ENCODE assay signal across 19 cellular contexts in genomic region chr16:84464116-84464515, GRCh38.
"Had no signal": no experiment of that assay in that cellular context is flagged by ENCODE, and none has a peak within 500 bp of the region (broad histone marks: within the 10 kb centered on the region; RNA-seq: fewer than 3 reads in every experiment).

No MANE protein-coding gene starts in this region.

- H3K36me3 ChIP-seq: adrenal gland, right lobe of liver had no signal

- H3K4me1 ChIP-seq: adrenal gland, body of pancreas, right lobe of liver, transverse colon, uterus had no signal

- ATAC-seq: activated naive CD4-positive, alpha-beta T cell treated with anti-CD3 and anti-CD28 coated beads, Interleukin-2, amount 50 U/mL, for 72 hours; body of pancreas; left ventricle myocardium superior; mucosa of descending colon; natural killer cell treated with Interleukin-12 subunit alpha and Interleukin-12 subunit beta and Interleukin-15 and Interleukin-18, amount 100 ng/mL, for 72 hours; right lobe of liver; stimulated activated memory B cell treated with anti-CD40 and anti-IgM and Interleukin-4, amounts not matched to agents 10 μg/mL and 1 μg/mL and 100 μg/mL, for 72 hours; stimulated activated naive CD8-positive, alpha-beta T cell treated with anti-CD3 and anti-CD28 coated beads, Interleukin-15, amount 100 ng/mL, for 72 hours had no signal

- DNase-seq: activated B cell treated with CpG ODN at 0.5 μM for 24 hours; activated CD4-positive, alpha-beta T cell treated with anti-CD3 and anti-CD28 coated beads for 4 hours; activated CD4-positive, alpha-beta T cell treated with anti-CD3 and anti-CD28 coated beads, Interleukin-2, amount 50 U/mL, for 4 hours; dermis blood vessel endothelial cell; effector CD4-positive, alpha-beta T cell; left ventricle myocardium superior; mucosa of descending colon; stimulated activated CD4-positive, alpha-beta T cell treated with anti-CD3 and anti-CD28 coated beads, Interleukin-4, amount 100 ng/mL, for 24 hours; stimulated activated naive CD8-positive, alpha-beta T cell treated with anti-CD3 and anti-CD28 coated beads, Interleukin-15, amount 100 ng/mL, for 72 hours; T-helper 1 cell; transverse colon had no signal

- H3K9me3 ChIP-seq: adrenal gland, right lobe of liver had no signal

- H3K4me3 ChIP-seq: adrenal gland, body of pancreas, mucosa of descending colon, right lobe of liver, skin epidermis, transverse colon, uterus had no signal

- H3K27ac ChIP-seq: adrenal gland, body of pancreas, right lobe of liver, skin epidermis, transverse colon, uterus had no signal

- H3K27me3 ChIP-seq: adrenal gland, body of pancreas, right lobe of liver, transverse colon, uterus had no signal
